18 cellular contexts compared by ENCODE assay signal in the genomic region with DNA sequence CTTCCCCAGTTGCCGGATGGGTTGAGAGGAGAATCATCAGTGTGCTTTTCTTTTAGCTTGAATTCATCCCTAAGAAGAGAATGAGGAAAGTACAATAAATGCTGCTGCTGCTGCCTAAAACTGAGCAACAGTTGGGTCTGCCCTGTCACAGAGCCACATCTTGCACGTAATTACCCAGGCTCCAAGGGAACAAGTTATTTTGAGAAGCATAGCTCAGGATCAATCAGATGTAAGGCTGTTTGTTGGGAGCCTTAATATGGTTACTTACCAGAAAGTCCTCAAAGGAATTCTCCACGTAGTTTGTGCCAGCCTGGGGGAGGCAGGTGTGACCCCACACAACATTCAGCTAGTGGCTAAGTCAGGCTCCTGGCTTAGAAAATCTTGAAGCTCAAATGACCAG. TPM values are rescaled to one million over a fixed set of nuclear protein-coding genes. Genes with fewer than 3 reads are reported as not detected.
A peak's percentile ranks its signal among the peaks of the same experiment; 100 is the strongest.
DNase-seq lines count a peak whose midpoint lies in the region; ATAC-seq and TF ChIP-seq lines count a peak whose summit lies in the region.
"Had no signal": no experiment of that assay in that cellular context is flagged by ENCODE, and none has a peak within 500 bp of the region (broad histone marks: within the 10 kb centered on the region; RNA-seq: fewer than 3 reads in every experiment).

No MANE protein-coding gene starts in this region.

- no peak for TF ChIP-seq POLR2A in esophagus muscularis mucosa (IDR thresholded peaks at IDR 0.05; ENCODE audit: low read depth)

- H3K4me1 Mint-ChIP-seq in nephron = peaks cover 70% of the 10 kb centered on the region
- H3K4me1 Mint-ChIP-seq in activated CD4-positive, alpha-beta memory T cell treated with anti-CD3 and anti-CD28 coated beads for 36 hours (ENCODE audit: low read depth) = no peaks in the 10 kb centered on the region
- H3K4me1 Mint-ChIP-seq: CD8-positive, alpha-beta memory T cell had no signal

- POLR2A ChIA-PET in activated CD4-positive, alpha-beta memory T cell treated with anti-CD3 and anti-CD28 coated beads for 36 hours (lab: Charles Lee) = no interaction called here

- H3K36me3 ChIP-seq in left ventricle myocardium inferior (no peaks in the 10 kb centered on the region), esophagus muscularis mucosa (no peaks in the 10 kb centered on the region)
- H3K36me3 ChIP-seq: BLaER1 treated with 17β-estradiol and CSF1 and Interleukin-3, amounts not matched to agents 10 nM and 100 nM had no signal

- no peak for DNase-seq in left ventricle myocardium inferior
- DNase-seq in Right ventricle myocardium inferior (ENCODE audit: missing footprints) = no peak
- peak; percentile 78 for DNase-seq in esophagus muscularis mucosa (ENCODE audit: extremely low spot score)
- no peak for DNase-seq in activated CD4-positive, alpha-beta memory T cell treated with anti-CD3 and anti-CD28 coated beads for 36 hours
- DNase-seq in pons (ENCODE audit: low spot score) = no peak
- DNase-seq: CD8-positive, alpha-beta memory T cell; DMS53; GOT3; NCI-H1105; NCI-H2081 treated with DMSO at 0.1 percent for 48 hours; NCI-H446 treated with DMSO at 0.1 percent for 48 hours; SHP77 had no signal

- 42% methylated on average over 3 of the region's 3 CpGs for WGBS in esophagus muscularis mucosa

- TF ChIP-seq CTCF in left ventricle myocardium inferior (IDR thresholded peaks at IDR 0.05; ENCODE audit: borderline replicate concordance) = no peak
- no peak for TF ChIP-seq CTCF in esophagus muscularis mucosa (IDR thresholded peaks at IDR 0.05)
- TF ChIP-seq CTCF in nephron (IDR thresholded peaks at IDR 0.05; ENCODE audit: unreplicated experiment in 3 of 3) = no peak

- no peaks in the 10 kb centered on the region for H3K27me3 ChIP-seq in left ventricle myocardium inferior (ENCODE audit: low read depth)
- no peaks in the 10 kb centered on the region for H3K27me3 ChIP-seq in esophagus muscularis mucosa
- H3K27me3 ChIP-seq: BLaER1 treated with 17β-estradiol and CSF1 and Interleukin-3, amounts not matched to agents 10 nM and 100 nM had no signal

- CTCF ChIA-PET in activated CD4-positive, alpha-beta memory T cell treated with anti-CD3 and anti-CD28 coated beads for 36 hours (lab: Charles Lee) = no interaction called here

- ATAC-seq in Right ventricle myocardium inferior (no peak), HG02642 (IDR thresholded peaks at IDR 0.05; ENCODE audit: poor library complexity, unreplicated experiment) (no peak), GM18873 (IDR thresholded peaks at IDR 0.05; ENCODE audit: low FRiP score, unreplicated experiment) (no peak)
- ATAC-seq: K562 had no signal

- H3K9me3 ChIP-seq in left ventricle myocardium inferior (replicated peaks) = no peaks in the 10 kb centered on the region
- H3K9me3 ChIP-seq in esophagus muscularis mucosa = no peaks in the 10 kb centered on the region
- H3K9me3 ChIP-seq: BLaER1 treated with 17β-estradiol and CSF1 and Interleukin-3, amounts not matched to agents 10 nM and 100 nM had no signal

- H3K4me1 ChIP-seq in left ventricle myocardium inferior (peaks cover 77% of the 10 kb centered on the region), esophagus muscularis mucosa (peaks cover 27 to 51% (median 35%) of the 10 kb centered on the region in 4 donors)
- H3K4me1 ChIP-seq: BLaER1 treated with 17β-estradiol and CSF1 and Interleukin-3, amounts not matched to agents 10 nM and 100 nM had no signal

- TF ChIP-seq EP300 in esophagus muscularis mucosa (IDR thresholded peaks at IDR 0.05) = no peak

- no peaks in the 10 kb centered on the region for H3K9me3 Mint-ChIP-seq in nephron
- H3K9me3 Mint-ChIP-seq in activated CD4-positive, alpha-beta memory T cell treated with anti-CD3 and anti-CD28 coated beads for 36 hours = no peaks in the 10 kb centered on the region
- H3K9me3 Mint-ChIP-seq: CD8-positive, alpha-beta memory T cell had no signal

- peaks cover 3% of the 10 kb centered on the region for H3K27me3 Mint-ChIP-seq in nephron (ENCODE audit: low read depth)
- H3K27me3 Mint-ChIP-seq in activated CD4-positive, alpha-beta memory T cell treated with anti-CD3 and anti-CD28 coated beads for 36 hours = peaks cover 17% of the 10 kb centered on the region

- H3K27ac Mint-ChIP-seq in nephron = peak overlapping the region in 2 of 3 experiments; percentile 23 to 72
- H3K27ac Mint-ChIP-seq in activated CD4-positive, alpha-beta memory T cell treated with anti-CD3 and anti-CD28 coated beads for 36 hours = no peak overlapping the region

- no peaks in the 10 kb centered on the region for H3K36me3 Mint-ChIP-seq in nephron (ENCODE audit: low read depth)
- no peaks in the 10 kb centered on the region for H3K36me3 Mint-ChIP-seq in activated CD4-positive, alpha-beta memory T cell treated with anti-CD3 and anti-CD28 coated beads for 36 hours
- H3K36me3 Mint-ChIP-seq: CD8-positive, alpha-beta memory T cell had no signal

- intact Hi-C loops in left ventricle myocardium inferior (cut with micrococcal nuclease) (no loop called here), Right ventricle myocardium inferior (cut with DNase I) (loop anchor here (2.0 kb wide), 1 partner anchor 14 kb away; no protein-coding TSS in a partner anchor), esophagus muscularis mucosa (cut with DNase I) (no loop called here)
- intact Hi-C loops in activated CD4-positive, alpha-beta memory T cell treated with anti-CD3 and anti-CD28 coated beads for 36 hours (cut with micrococcal nuclease) = no loop called here

- H3K4me3 Mint-ChIP-seq in nephron = peak overlapping the region in 1 of 3 experiments; percentile 27
- H3K4me3 Mint-ChIP-seq in activated CD4-positive, alpha-beta memory T cell treated with anti-CD3 and anti-CD28 coated beads for 36 hours = no peak overlapping the region
- H3K4me3 Mint-ChIP-seq: CD8-positive, alpha-beta memory T cell had no signal

- H3K27ac ChIP-seq in left ventricle myocardium inferior (replicated peaks) (peak overlapping the region; percentile 83), esophagus muscularis mucosa (replicated peaks in 1 of 4) (peak overlapping the region in 2 of 4 donors; percentile 31 to 49)
- H3K27ac ChIP-seq: BLaER1 treated with 17β-estradiol and CSF1 and Interleukin-3, amounts not matched to agents 10 nM and 100 nM had no signal

- peak overlapping the region; percentile 54 for H3K4me3 ChIP-seq in left ventricle myocardium inferior
- H3K4me3 ChIP-seq in esophagus muscularis mucosa = no peak overlapping the region
- H3K4me3 ChIP-seq: BLaER1 treated with 17β-estradiol and CSF1 and Interleukin-3, amounts not matched to agents 10 nM and 100 nM; K562 had no signal

RNA-seq across cellular contexts. Expression of a gene that starts 16.7 kb away (rescaled TPM):
- total RNA-seq in left ventricle myocardium inferior (2,454 TPM), Right ventricle myocardium inferior (2,525 TPM), esophagus muscularis mucosa (10 to 100 TPM in 2 of 4 donors, 1 to 10 TPM in 2; 7.5 to 16.2 (median 10.3) TPM)
- total RNA-seq in activated CD4-positive, alpha-beta memory T cell treated with anti-CD3 and anti-CD28 coated beads for 36 hours = under 1 TPM in 1 of 2 experiments, not detected in 1; 0.17 TPM
- total RNA-seq: CD8-positive, alpha-beta memory T cell; OCI-LY7 had no signal

Comparison
In these comparisons a context has a peak if more than half of its experiments do, and no peak if none do; other contexts are left out.
1. RNA of a gene that starts 16.7 kb away (total RNA-seq): 2,525 TPM in Right ventricle myocardium inferior (single experiment) and 2,454 TPM in left ventricle myocardium inferior (single experiment); 7.5 to 16.2 TPM in esophagus muscularis mucosa and 0.17 TPM in activated CD4-positive, alpha-beta memory T cell treated with anti-CD3 and anti-CD28 coated beads for 36 hours; every median in the first group is over 100 times any median in the second.